In genomic region chr2:25521665-25522387, GRCh38 we compare ENCODE assay signal across 1 cellular context.
TF ChIP-seq lines count a peak whose summit lies in the region.

No MANE protein-coding gene starts in this region.

TF ChIP-seq in GM12878, 131 proteins besides CTCF, POLR2A, EP300 and RAD21 (continued from another document):
- peak; percentile 49; the same call in 1 of the 2 replicates for TF ChIP-seq RELB (IDR thresholded peaks at IDR 0.05; ENCODE audit: low read depth)
- no peak for TF ChIP-seq RBBP5 (conservative IDR thresholded peaks at IDR 0.05)
- TF ChIP-seq FOXK2 (IDR thresholded peaks at IDR 0.05), result peak; percentile 89
- TF ChIP-seq DPF2 (IDR thresholded peaks at IDR 0.05), result peak; percentile 42; the same call in 1 of the 2 replicates
- no peak for TF ChIP-seq ZNF24 (IDR thresholded peaks at IDR 0.05)
- TF ChIP-seq TCF3 (IDR thresholded peaks at IDR 0.05; ENCODE audit: borderline replicate concordance, insufficient read depth, low read depth, low read length), result no peak
- TF ChIP-seq SMAD5 (IDR thresholded peaks at IDR 0.05; ENCODE audit: low read depth), result no peak
- TF ChIP-seq EGR1 (IDR thresholded peaks at IDR 0.05; ENCODE audit: borderline replicate concordance in 1 of 2, low read depth in 2 of 2, low read length in 2 of 2), result no peak
- TF ChIP-seq ELK1 (IDR thresholded peaks at IDR 0.05; ENCODE audit: low read depth, low read length), result no peak
- TF ChIP-seq ESRRA (IDR thresholded peaks at IDR 0.05; ENCODE audit: low read length), result no peak
- peak; percentile 90; the same call in 1 of the 2 replicates for TF ChIP-seq CBX5 (IDR thresholded peaks at IDR 0.05; ENCODE audit: low read depth)
- TF ChIP-seq RFX5 (IDR thresholded peaks at IDR 0.05; ENCODE audit: low read depth, low read length), result no peak
- no peak for TF ChIP-seq TAF1 (IDR thresholded peaks at IDR 0.05; ENCODE audit: borderline replicate concordance, low read depth, low read length)
- no peak for TF ChIP-seq PRDM15 (CRISPR knock-in tag; IDR thresholded peaks at IDR 0.05)
- no peak for TF ChIP-seq E2F4 (IDR thresholded peaks at IDR 0.05; ENCODE audit: low read depth, low read length)
- TF ChIP-seq POLR2AphosphoS2 (IDR thresholded peaks at IDR 0.05; ENCODE audit: low read depth, low read length), result no peak
- peak; percentile 43 for TF ChIP-seq KLF5 (IDR thresholded peaks at IDR 0.05; ENCODE audit: partially characterized antibody)
- no peak for TF ChIP-seq CBFB (IDR thresholded peaks at IDR 0.05; ENCODE audit: low read depth)
- no peak for TF ChIP-seq ZNF384 (IDR thresholded peaks at IDR 0.05; ENCODE audit: borderline replicate concordance, low read depth, low read length)
- TF ChIP-seq WRNIP1 (IDR thresholded peaks at IDR 0.05; ENCODE audit: borderline replicate concordance, low read depth, low read length), result no peak
- TF ChIP-seq BACH1 (IDR thresholded peaks at IDR 0.05; ENCODE audit: borderline replicate concordance), result no peak
- no peak for TF ChIP-seq NR2F1 (conservative IDR thresholded peaks at IDR 0.05)
- TF ChIP-seq NR2C2 (IDR thresholded peaks at IDR 0.05; ENCODE audit: borderline replicate concordance, control insufficient read depth, insufficient read length, low read depth), result no peak
- TF ChIP-seq RCOR1 (conservative IDR thresholded peaks at IDR 0.05; ENCODE audit: low read depth, low read length), result no peak
- peak; percentile 40 to 54; a peak in 2 of 4 replicates for TF ChIP-seq BHLHE40 (IDR thresholded peaks at IDR 0.05; ENCODE audit: borderline replicate concordance in 1 of 2, low read depth in 2 of 2, low read length in 1 of 2)
- TF ChIP-seq JUND (IDR thresholded peaks at IDR 0.05; ENCODE audit: low read depth, low read length), result no peak
- no peak for TF ChIP-seq ZNF274 (IDR thresholded peaks at IDR 0.05; ENCODE audit: insufficient read depth, insufficient read length)
- TF ChIP-seq HSF1 (IDR thresholded peaks at IDR 0.05; ENCODE audit: low read depth, low read length), result no peak
- TF ChIP-seq RB1 (IDR thresholded peaks at IDR 0.05; ENCODE audit: borderline replicate concordance), result peak; percentile 84; the same call in 1 of the 2 replicates
